10 cellular contexts compared by ENCODE assay signal in the genomic region with DNA sequence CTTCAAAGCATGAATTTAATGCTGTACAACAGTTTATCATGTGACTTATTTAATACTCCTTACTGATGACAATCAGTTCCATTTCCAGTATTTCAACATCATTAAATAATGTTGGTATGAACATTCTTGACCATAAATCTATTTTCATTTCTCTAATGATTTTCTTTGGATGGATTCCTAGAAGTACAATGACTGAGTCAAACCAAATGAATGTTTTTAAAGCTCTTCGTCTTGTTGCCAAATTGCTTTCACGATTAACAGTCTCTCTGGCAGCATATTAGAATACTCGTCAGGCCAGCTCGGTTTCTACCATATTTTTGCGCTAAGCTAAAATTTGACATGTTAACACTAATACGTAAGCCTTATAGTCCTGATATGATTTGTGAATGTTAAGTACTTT.
DNase-seq lines count a peak whose midpoint lies in the region; ATAC-seq and TF ChIP-seq lines count a peak whose summit lies in the region.
"Had no signal": no experiment of that assay in that cellular context is flagged by ENCODE, and none has a peak within 500 bp of the region (broad histone marks: within the 10 kb centered on the region; RNA-seq: fewer than 3 reads in every experiment).

No MANE protein-coding gene starts in this region.

- BruUV-seq in A673 (replicated peaks; lab: Mats Ljungman, UMichigan), result no TSS peak

- H3K79me2 ChIP-seq in MM.1S (ENCODE audit: low read length), result no peaks in the 10 kb centered on the region

- intact Hi-C loops in A673 (cut with micrococcal nuclease; ENCODE audit: unreplicated experiment), result no loop called here

- 0 out of 2 replicates have a peak overlapping the region, but pooled peaks have one; percentile 40 for H2AFZ ChIP-seq in MM.1S (ENCODE audit: low read length)

- H3K27me3 ChIP-seq in MM.1S (replicated peaks; ENCODE audit: insufficient read depth, low read length), result no peaks in the 10 kb centered on the region
- H3K27me3 ChIP-seq in thoracic aorta (replicated peaks; ENCODE audit: insufficient read depth), result no peaks in the 10 kb centered on the region
- H3K27me3 ChIP-seq in A673 (replicated peaks; ENCODE audit: insufficient read depth, low read depth, low read length, poor library complexity), result no peaks in the 10 kb centered on the region
- H3K27me3 ChIP-seq in WERI-Rb-1 (ENCODE audit: insufficient read depth, low read depth, severe bottlenecking), result no peaks in the 10 kb centered on the region
- H3K27me3 ChIP-seq: upper lobe of left lung had no signal

- CTCF ChIA-PET in A673 (lab: Charles Lee), result no interaction called here

- H4K20me1 ChIP-seq in MM.1S (ENCODE audit: insufficient read depth, low read length), result no peaks in the 10 kb centered on the region

- H3K36me3 ChIP-seq in MM.1S (replicated peaks; ENCODE audit: insufficient read depth, low read length) (no peaks in the 10 kb centered on the region), thoracic aorta (no peaks in the 10 kb centered on the region), A673 (ENCODE audit: insufficient read depth, low read length, poor library complexity, severe bottlenecking) (no peaks in the 10 kb centered on the region), WERI-Rb-1 (no peaks in the 10 kb centered on the region)
- H3K36me3 ChIP-seq: upper lobe of left lung had no signal

- H3K27ac ChIP-seq in MM.1S (ENCODE audit: low read length) (no peak overlapping the region), thoracic aorta (peak overlapping the region; percentile 52 to 62), A673 (ENCODE audit: low read depth, low read length, poor library complexity, severe bottlenecking) (no peak overlapping the region), WERI-Rb-1 (no peak overlapping the region)
- H3K27ac ChIP-seq: upper lobe of left lung had no signal

- H3K4me3 ChIP-seq in MM.1S (ENCODE audit: low read length), result no peak overlapping the region
- H3K4me3 ChIP-seq in thoracic aorta, result peak overlapping the region; percentile 65
- H3K4me3 ChIP-seq in A673 (ENCODE audit: low read depth, low read length, poor library complexity, severe bottlenecking), result no peak overlapping the region
- H3K4me3 ChIP-seq in WERI-Rb-1 (ENCODE audit: low read depth, low read length), result no peak overlapping the region

- DNase-seq in MM.1S, result no peak
- peak; percentile 52 for DNase-seq in cerebellar cortex (ENCODE audit: low spot score)
- DNase-seq in hepatic stellate cell (ENCODE audit: low spot score), result peak; percentile 24
- no peak for DNase-seq in thoracic aorta (ENCODE audit: low spot score)
- no peak for DNase-seq in A673 (ENCODE audit: low spot score)
- no peak for DNase-seq in UCSD-AML1 (lab: John Stamatoyannopoulos, UW; ENCODE audit: unreplicated experiment)
- no peak for DNase-seq in WERI-Rb-1
- DNase-seq: activated B cell treated with CpG ODN at 0.5 μM for 24 hours had no signal

- POLR2A ChIA-PET in A673 (lab: Charles Lee; ENCODE audit: low non-redundant PET), result no interaction called here

- H3K4me1 ChIP-seq in MM.1S (ENCODE audit: low read length) (no peaks in the 10 kb centered on the region), thoracic aorta (ENCODE audit: control insufficient read depth in 1 of 2, low read depth in 2 of 2) (peaks cover 4 to 11% of the 10 kb centered on the region in 2 donors), A673 (ENCODE audit: insufficient read depth, low read length, poor library complexity, severe bottlenecking) (no peaks in the 10 kb centered on the region)

- H3K4me2 ChIP-seq in MM.1S (ENCODE audit: low read depth, low read length), result no peak overlapping the region

- no peaks in the 10 kb centered on the region for H3K9me2 ChIP-seq in MM.1S (replicated peaks; ENCODE audit: insufficient read depth, low read length)

- peak; percentile 83 for ATAC-seq in thoracic aorta (ENCODE audit: insufficient number of reproducible peaks, low FRiP score, low read depth)
- no peak for ATAC-seq in GM19463 (IDR thresholded peaks at IDR 0.05; ENCODE audit: unreplicated experiment)

- H3K9me3 ChIP-seq in MM.1S (replicated peaks; ENCODE audit: insufficient read depth, low read length) (no peaks in the 10 kb centered on the region), thoracic aorta (no peaks in the 10 kb centered on the region), A673 (ENCODE audit: low read depth, low read length, poor library complexity, severe bottlenecking) (no peaks in the 10 kb centered on the region), WERI-Rb-1 (ENCODE audit: severe bottlenecking) (no peaks in the 10 kb centered on the region)
- H3K9me3 ChIP-seq: upper lobe of left lung had no signal

- no peak overlapping the region for H3K9ac ChIP-seq in MM.1S (ENCODE audit: low read length)

- TF ChIP-seq CTCF in MM.1S (IDR thresholded peaks at IDR 0.05; ENCODE audit: low read length) (no peak), thoracic aorta (IDR thresholded peaks at IDR 0.05) (no peak), A673 (conservative IDR thresholded peaks at IDR 0.05; ENCODE audit: low read depth, low read length) (no peak), WERI-Rb-1 (IDR thresholded peaks at IDR 0.05; ENCODE audit: low read depth, low read length) (no peak)

- no peaks in the 10 kb centered on the region for H3F3A ChIP-seq in MM.1S (ENCODE audit: insufficient read depth, low read length)

Comparison
In these comparisons a context has a peak if more than half of its experiments do, and no peak if none do; other contexts are left out.
1. DNase-seq: peak in cerebellar cortex (single experiment) and hepatic stellate cell (single experiment); none in MM.1S (single experiment), thoracic aorta (single experiment), A673 (single experiment), UCSD-AML1 (single experiment) and WERI-Rb-1 (single experiment).
2. H3K27ac ChIP-seq: peak in thoracic aorta (2 of 2); none in MM.1S (single experiment), A673 (single experiment) and WERI-Rb-1 (single experiment).